31 cellular contexts compared by ENCODE assay signal in the genomic region with DNA sequence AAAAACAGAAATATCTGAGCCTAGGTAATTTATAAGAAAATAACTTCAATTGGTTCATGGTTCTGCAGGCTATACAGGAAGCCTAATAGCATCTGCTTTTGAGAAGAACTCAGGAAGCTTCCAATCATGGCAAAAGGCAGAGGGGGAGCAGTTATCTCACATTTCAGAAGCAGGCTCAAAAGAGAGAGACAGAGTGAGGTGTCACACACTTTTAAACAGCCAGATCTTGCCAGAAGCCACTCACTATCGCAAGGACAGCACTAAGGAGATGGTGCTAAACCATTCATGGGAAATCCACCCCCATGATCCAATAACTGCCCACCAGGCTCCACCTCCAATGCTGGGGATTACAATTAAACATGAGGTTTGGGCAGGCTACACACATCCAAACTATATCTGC. TPM values are rescaled to one million over a fixed set of nuclear protein-coding genes. Genes with fewer than 3 reads are reported as not detected.
"Had no signal": no experiment of that assay in that cellular context is flagged by ENCODE, and none has a peak within 500 bp of the region (broad histone marks: within the 10 kb centered on the region; RNA-seq: fewer than 3 reads in every experiment).

No MANE protein-coding gene starts in this region.

- H3K36me3 Mint-ChIP-seq: immature natural killer cell, memory B cell, mesothelial cell of epicardium, naive B cell had no signal

- H3K4me1 ChIP-seq: colonic mucosa, esophagus squamous epithelium, gastroesophageal sphincter, heart left ventricle, left lung, lower lobe of right lung had no signal

- H3K9me3 Mint-ChIP-seq: dendritic cell treated with granulocyte-macrophage colony-stimulating factor and Interleukin-4, amounts not matched to agents 40 ng/mL and 50 ng/mL, for 4 days; endodermal cell; memory B cell; mesothelial cell of epicardium had no signal

- H2AFZ ChIP-seq: hepatocyte had no signal

- H3K79me2 ChIP-seq: hepatocyte had no signal

- H3K4me1 Mint-ChIP-seq: endodermal cell, immature natural killer cell, memory B cell, mesothelial cell of epicardium, naive B cell had no signal

- H3K27me3 Mint-ChIP-seq: dendritic cell treated with granulocyte-macrophage colony-stimulating factor and Interleukin-4, amounts not matched to agents 40 ng/mL and 50 ng/mL, for 4 days; effector memory CD8-positive, alpha-beta T cell; memory B cell; naive B cell had no signal

- H3K9me3 ChIP-seq: colonic mucosa, esophagus squamous epithelium, gastroesophageal sphincter, heart left ventricle, left lung, lower lobe of right lung, mucosa of descending colon had no signal

- H3K27me3 ChIP-seq: colonic mucosa, esophagus squamous epithelium, gastroesophageal sphincter, heart left ventricle, hepatocyte, left lung had no signal

- DNase-seq: colonic mucosa; cortex of kidney; effector CD8-positive, alpha-beta T cell; effector memory CD8-positive, alpha-beta T cell; endodermal cell; erythroblast; esophagus squamous epithelium; foreskin fibroblast; foreskin melanocyte; heart left ventricle; hypothalamus; immature natural killer cell; islet precursor cell; left cardiac atrium; left lung; left ventricle myocardium superior; lower lobe of right lung; mucosa of descending colon; naive B cell had no signal

- H3K4me3 ChIP-seq: colonic mucosa, esophagus squamous epithelium, gastroesophageal sphincter, heart left ventricle, hepatocyte, left lung, lower lobe of right lung, mucosa of descending colon had no signal

- H3K36me3 ChIP-seq: colonic mucosa, esophagus squamous epithelium, gastroesophageal sphincter, heart left ventricle, lower lobe of right lung had no signal

- H3K27ac ChIP-seq: colonic mucosa, epithelial cell of prostate, esophagus squamous epithelium, gastroesophageal sphincter, heart left ventricle, hepatocyte, left lung, lower lobe of right lung had no signal

- FAIRE-seq: endometrium had no signal

- H3K4me3 Mint-ChIP-seq: dendritic cell treated with granulocyte-macrophage colony-stimulating factor and Interleukin-4, amounts not matched to agents 40 ng/mL and 50 ng/mL, for 4 days; effector memory CD8-positive, alpha-beta T cell; endodermal cell; immature natural killer cell; memory B cell; mesothelial cell of epicardium; naive B cell had no signal

- H3K4me2 ChIP-seq: hepatocyte had no signal

- ATAC-seq: effector memory CD8-positive, alpha-beta T cell; esophagus mucosa; gastroesophageal sphincter; heart left ventricle; left cardiac atrium; left lung; left ventricle myocardium superior; lower lobe of right lung; mucosa of descending colon had no signal

- H3K27ac Mint-ChIP-seq: dendritic cell treated with granulocyte-macrophage colony-stimulating factor and Interleukin-4, amounts not matched to agents 40 ng/mL and 50 ng/mL, for 4 days; effector memory CD8-positive, alpha-beta T cell; endodermal cell; immature natural killer cell; memory B cell; mesothelial cell of epicardium; naive B cell had no signal

RNA-seq across cellular contexts. Expression of a gene that starts 25.5 kb away (rescaled TPM):
- total RNA-seq: dermis microvascular lymphatic vessel endothelial cell, endodermal cell, kidney epithelial cell, lung microvascular endothelial cell, mesothelial cell of epicardium, myocyte had no signal
- polyA plus RNA-seq: hepatocyte had no signal
